15 cellular contexts compared by ENCODE assay signal in genomic region chr4:177879851-177880250, GRCh38.
DNase-seq lines count a peak whose midpoint lies in the region; TF ChIP-seq lines count a peak whose summit lies in the region.
"Had no signal": no experiment of that assay in that cellular context is flagged by ENCODE, and none has a peak within 500 bp of the region (broad histone marks: within the 10 kb centered on the region; RNA-seq: fewer than 3 reads in every experiment).

No MANE protein-coding gene starts in this region.

- no peaks in the 10 kb centered on the region for H3K79me2 ChIP-seq in OCI-LY7 (ENCODE audit: insufficient read depth, low read depth, low read length)

- H4K20me1 ChIP-seq in OCI-LY7 (ENCODE audit: insufficient read depth, low read length): no peaks in the 10 kb centered on the region

- H3K9me3 ChIP-seq in OCI-LY7 (ENCODE audit: low read length): no peaks in the 10 kb centered on the region

- H2AFZ ChIP-seq in OCI-LY7 (ENCODE audit: low read length): no peak overlapping the region

- TF ChIP-seq CTCF in GM12865 (IDR thresholded peaks at IDR 0.05; ENCODE audit: insufficient read depth, low read depth, low read length, missing control alignments): peak; percentile 23
- TF ChIP-seq CTCF in OCI-LY7 (conservative IDR thresholded peaks at IDR 0.05; ENCODE audit: low read length): peak; percentile 55; the same call in 1 of the 2 replicates

- CTCF ChIA-PET in OCI-LY7 (lab: Charles Lee; ENCODE audit: unreplicated experiment): no interaction called here

- POLR2A ChIA-PET in OCI-LY7 (lab: Charles Lee): interaction anchor here (0.7 kb wide), 1 partner anchor 79 kb away, joined by 3 read pairs; no protein-coding TSS in a partner anchor

- no peaks in the 10 kb centered on the region for H3K9me2 ChIP-seq in OCI-LY7 (ENCODE audit: insufficient read depth, low read length)

- BruUV-seq in OCI-LY7 (replicated peaks; lab: Mats Ljungman, UMichigan): no TSS peak

- no peak overlapping the region for H3K27ac ChIP-seq in OCI-LY7 (ENCODE audit: low read depth, low read length, poor library complexity, severe bottlenecking)
- H3K27ac ChIP-seq: dorsolateral prefrontal cortex had no signal

- H3K36me3 ChIP-seq in OCI-LY7 (ENCODE audit: insufficient read depth, low read length): no peaks in the 10 kb centered on the region

- intact Hi-C loops in OCI-LY7 (cut with micrococcal nuclease; ENCODE audit: unreplicated experiment): no loop called here

- H3K4me1 ChIP-seq in OCI-LY7 (ENCODE audit: insufficient read depth, low read length, poor library complexity, severe bottlenecking): no peaks in the 10 kb centered on the region

- no peak overlapping the region for H3K4me3 ChIP-seq in GM12865 (ENCODE audit: low read depth, low read length)
- no peak overlapping the region for H3K4me3 ChIP-seq in OCI-LY7 (ENCODE audit: low read depth, low read length, poor library complexity, severe bottlenecking)
- H3K4me3 ChIP-seq: dorsolateral prefrontal cortex had no signal

- H3K4me2 ChIP-seq in OCI-LY7 (ENCODE audit: low read length): no peak overlapping the region

- DNase-seq in GM12865 (ENCODE audit: low read depth) (peak; percentile 20), HT1080 (ENCODE audit: low read depth) (peak; percentile 36), OCI-LY7 (ENCODE audit: low spot score) (peak; percentile 2), iPS-NIHi7 (ENCODE audit: extremely low spot score) (peak; percentile 52), T-helper 9 cell (no peak), hepatic stellate cell (ENCODE audit: low spot score) (no peak)
- no peak for DNase-seq in activated naive CD4-positive, alpha-beta T cell (lab: John Stamatoyannopoulos, UW)
- DNase-seq: activated CD4-positive, CD25-positive, alpha-beta regulatory T cell; activated CD8-positive, alpha-beta memory T cell treated with anti-CD3 and anti-CD28 coated beads, Interleukin-2, amount 50 U/mL, for 4 hours; CD4-positive, alpha-beta memory T cell; dorsolateral prefrontal cortex; naive thymus-derived CD8-positive, alpha-beta T cell; NCI-H1436 treated with DMSO at 0.1 percent for 48 hours; NCI-H226; stimulated activated CD4-positive, alpha-beta T cell treated with anti-CD3 and anti-CD28 coated beads, Interleukin-15, amount 100 ng/mL, for 24 hours had no signal

Comparison
In these comparisons a context has a peak if more than half of its experiments do, and no peak if none do; other contexts are left out.
1. DNase-seq: peak in GM12865 (single experiment), HT1080 (single experiment), OCI-LY7 (single experiment) and iPS-NIHi7 (single experiment); none in T-helper 9 cell (single experiment), activated naive CD4-positive, alpha-beta T cell (0 of 4) and hepatic stellate cell (single experiment).